ENCODE assay signal across 1 cellular context in genomic region chr22:18057568-18058209, GRCh38.
TF ChIP-seq lines count a peak whose summit lies in the region.

No MANE protein-coding gene starts in this region.

TF ChIP-seq in GM12878, 131 proteins besides CTCF, POLR2A, EP300 and RAD21 (continued from another document):
- TF ChIP-seq CREB1 (IDR thresholded peaks at IDR 0.05; ENCODE audit: low read depth) (peak; percentile 89), ZBTB11 (CRISPR knock-in tag; IDR thresholded peaks at IDR 0.05) (0 out of 2 replicates have a peak, but pooled peaks have one; percentile 12), JUNB (IDR thresholded peaks at IDR 0.05) (peak; percentile 58), PKNOX1 (IDR thresholded peaks at IDR 0.05) (no peak), RELB (IDR thresholded peaks at IDR 0.05; ENCODE audit: low read depth) (peak; percentile 25; the same call in 1 of the 2 replicates), IRF4 (IDR thresholded peaks at IDR 0.05; ENCODE audit: low read depth, low read length) (0 out of 2 replicates have a peak, but pooled peaks have one; percentile 24), ZBTB40 (IDR thresholded peaks at IDR 0.05; ENCODE audit: borderline replicate concordance) (0 out of 2 replicates have a peak, but pooled peaks have one; percentile 30), ATF7 (IDR thresholded peaks at IDR 0.05; ENCODE audit: low read depth) (peak; percentile 100), PRDM15 (CRISPR knock-in tag; IDR thresholded peaks at IDR 0.05) (peak; percentile 80; the same call in 1 of the 2 replicates), ZNF687 (IDR thresholded peaks at IDR 0.05) (peak; percentile 42; the same call in 1 of the 2 replicates), BHLHE40 (IDR thresholded peaks at IDR 0.05; ENCODE audit: borderline replicate concordance in 1 of 2, low read depth in 2 of 2, low read length in 1 of 2) (peak in 1 of 2 experiments; percentile 56; a peak in 2 of 4 replicates), SMAD1 (IDR thresholded peaks at IDR 0.05; ENCODE audit: low read depth, partially characterized antibody) (no peak), MEF2A (IDR thresholded peaks at IDR 0.05; ENCODE audit: insufficient read depth, low read depth, low read length) (0 out of 2 replicates have a peak, but pooled peaks have one; percentile 11), ATF2 (IDR thresholded peaks at IDR 0.05; ENCODE audit: low read length) (peak; percentile 77), IKZF2 (IDR thresholded peaks at IDR 0.05) (peak; percentile 68; a peak in 3 of 4 replicates), NBN (IDR thresholded peaks at IDR 0.05) (peak; percentile 81; the same call in 1 of the 2 replicates), FOXM1 (IDR thresholded peaks at IDR 0.05; ENCODE audit: low read depth, low read length) (no peak), POU2F2 (IDR thresholded peaks at IDR 0.05; ENCODE audit: borderline replicate concordance, low read depth, low read length) (0 out of 3 replicates have a peak, but pooled peaks have one; percentile 22), ZBTB4 (CRISPR knock-in tag; IDR thresholded peaks at IDR 0.05) (0 out of 2 replicates have a peak, but pooled peaks have one; percentile 65), CHD1 (IDR thresholded peaks at IDR 0.05; ENCODE audit: low read depth, low read length) (no peak), FOS (IDR thresholded peaks at IDR 0.05; ENCODE audit: borderline replicate concordance, extremely low read depth, insufficient read length) (no peak), CREM (IDR thresholded peaks at IDR 0.05; ENCODE audit: low read depth) (peak; percentile 88), DPF2 (IDR thresholded peaks at IDR 0.05) (peak; percentile 27; the same call in 1 of the 2 replicates), ESRRA (IDR thresholded peaks at IDR 0.05; ENCODE audit: low read length) (no peak), JUND (IDR thresholded peaks at IDR 0.05; ENCODE audit: low read depth, low read length) (peak; percentile 89), SPI1 (IDR thresholded peaks at IDR 0.05; ENCODE audit: borderline replicate concordance, insufficient read depth, low read depth, low read length) (peak; percentile 89)
